8 cellular contexts compared by ENCODE assay signal in genomic region chr2:218710334-218710686, GRCh38. TPM values are rescaled to one million over a fixed set of nuclear protein-coding genes. Genes with fewer than 3 reads are reported as not detected.
A peak's percentile ranks its signal among the peaks of the same experiment; 100 is the strongest.
DNase-seq lines count a peak whose midpoint lies in the region; ATAC-seq and TF ChIP-seq lines count a peak whose summit lies in the region.

No MANE protein-coding gene starts in this region.

- WGBS in esophagus squamous epithelium, 2 donors: 10 to 40% methylated on average over 6 of the region's 14 CpGs
- 39 to 54% (median 46%) methylated on average over 14 of the region's 14 CpGs for WGBS in ovary, 3 donors
- 42 to 43% methylated on average over 14 of the region's 14 CpGs for WGBS in thyroid gland, 2 donors

- TF ChIP-seq POLR2A in esophagus squamous epithelium (IDR thresholded peaks at IDR 0.05) (no peak), ovary (IDR thresholded peaks at IDR 0.05) (no peak), thyroid gland (IDR thresholded peaks at IDR 0.05) (no peak)

- H3K36me3 Mint-ChIP-seq in CD4-positive, alpha-beta memory T cell: peaks cover 5 to 6% of the 10 kb centered on the region in 2 donors

- peaks cover 16% of the 10 kb centered on the region for H3K4me1 ChIP-seq in CD4-positive, alpha-beta memory T cell (ENCODE audit: insufficient read depth, low read length)
- no peaks in the 10 kb centered on the region for H3K4me1 ChIP-seq in RWPE2 (ENCODE audit: insufficient read depth, poor library complexity, severe bottlenecking)
- H3K4me1 ChIP-seq in esophagus squamous epithelium: peaks cover 7 to 29% (median 11%) of the 10 kb centered on the region in 3 donors
- no peaks in the 10 kb centered on the region for H3K4me1 ChIP-seq in ovary (ENCODE audit: insufficient read depth)
- H3K4me1 ChIP-seq in thyroid gland: peaks cover 5 to 11% of the 10 kb centered on the region in 2 donors

- no peaks in the 10 kb centered on the region for H3K9me3 ChIP-seq in CD4-positive, alpha-beta memory T cell (ENCODE audit: control insufficient read depth in 1 of 2, low read length in 2 of 2)
- H3K9me3 ChIP-seq in RWPE2 (ENCODE audit: severe bottlenecking): no peaks in the 10 kb centered on the region
- no peaks in the 10 kb centered on the region for H3K9me3 ChIP-seq in esophagus squamous epithelium
- no peaks in the 10 kb centered on the region for H3K9me3 ChIP-seq in ovary
- no peaks in the 10 kb centered on the region for H3K9me3 ChIP-seq in thyroid gland

- H3K27ac Mint-ChIP-seq in CD4-positive, alpha-beta memory T cell: peak overlapping the region in 5 of 7 donors; percentile 79 to 95 (median 88)

- no peaks in the 10 kb centered on the region for H3K27me3 ChIP-seq in CD4-positive, alpha-beta memory T cell (ENCODE audit: insufficient read depth, low read length)
- H3K27me3 ChIP-seq in RWPE2 (ENCODE audit: insufficient read depth, poor library complexity, severe bottlenecking) (no peaks in the 10 kb centered on the region), esophagus squamous epithelium (no peaks in the 10 kb centered on the region), ovary (no peaks in the 10 kb centered on the region), thyroid gland (no peaks in the 10 kb centered on the region)

- TF ChIP-seq CTCF in RWPE2 (IDR thresholded peaks at IDR 0.05; ENCODE audit: poor library complexity, severe bottlenecking) (no peak), esophagus squamous epithelium (IDR thresholded peaks at IDR 0.05) (no peak), ovary (IDR thresholded peaks at IDR 0.05) (no peak), thyroid gland (IDR thresholded peaks at IDR 0.05) (no peak)

- H3K27me3 Mint-ChIP-seq in CD4-positive, alpha-beta memory T cell: peaks cover 0 to 2% of the 10 kb centered on the region in 2 donors

- peaks cover 14 to 26% (median 18%) of the 10 kb centered on the region in 4 donors for H3K4me1 Mint-ChIP-seq in CD4-positive, alpha-beta memory T cell

- CTCF ChIA-PET in CD4-positive, alpha-beta memory T cell (lab: Charles Lee; ENCODE audit: partially characterized antibody): interaction anchor here (0.6 to 2.5 kb wide), 20 partner anchors 8 to 677 kb away, joined by 3 to 28 read pairs (median 3); partner anchors contain the start of genes BCS1L, DNPEP, RNF25 and STK36

- H3K9me3 Mint-ChIP-seq in CD4-positive, alpha-beta memory T cell: no peaks in the 10 kb centered on the region

- H3K36me3 ChIP-seq in CD4-positive, alpha-beta memory T cell (ENCODE audit: insufficient read depth, low read length): no peaks in the 10 kb centered on the region
- H3K36me3 ChIP-seq in RWPE2 (ENCODE audit: low read depth) (peaks cover 17% of the 10 kb centered on the region; the same call in 1 of the 2 replicates), esophagus squamous epithelium (peaks cover 0 to under 1% (median 0%) of the 10 kb centered on the region in 3 donors), ovary (no peaks in the 10 kb centered on the region), thyroid gland (no peaks in the 10 kb centered on the region)

- no peak for DNase-seq in CD4-positive, alpha-beta memory T cell
- DNase-seq in RWPE2 (ENCODE audit: low spot score): no peak
- no peak for DNase-seq in esophagus squamous epithelium (lab: John Stamatoyannopoulos, UW)
- DNase-seq in ovary: peak in 1 of 5 donors; percentile 22
- no peak for DNase-seq in mucosa of gallbladder (ENCODE audit: low spot score)
- DNase-seq in 8988T: no peak
- no peak for DNase-seq in NCI-H2227 treated with DMSO at 0.1 percent for 48 hours (lab: John Stamatoyannopoulos, UW)
- DNase-seq in thyroid gland: no peak

- POLR2A ChIA-PET in CD4-positive, alpha-beta memory T cell (lab: Charles Lee; ENCODE audit: partially characterized antibody): interaction anchor here (0.6 to 2.6 kb wide), 9 partner anchors 38 to 491 kb away, joined by 3 to 28 read pairs (median 6); partner anchors contain the start of genes BCS1L, RNF25, STK36 and WNT10A

- no peak for ATAC-seq in RWPE2 (ENCODE audit: low read depth)

- H3K27ac ChIP-seq in CD4-positive, alpha-beta memory T cell (ENCODE audit: low read depth, low read length): no peak overlapping the region
- H3K27ac ChIP-seq in RWPE2 (ENCODE audit: poor library complexity, severe bottlenecking) (no peak overlapping the region), esophagus squamous epithelium (peak overlapping the region in 2 of 4 donors; percentile 97 to 98), ovary (no peak overlapping the region), thyroid gland (no peak overlapping the region)

- peak overlapping the region in 1 of 2 donors; percentile 78 for H3K4me3 ChIP-seq in CD4-positive, alpha-beta memory T cell (ENCODE audit: low read length in 2 of 2)
- peak overlapping the region; percentile 76 for H3K4me3 ChIP-seq in RWPE2 (ENCODE audit: severe bottlenecking)
- peak overlapping the region; percentile 75 to 92 (median 84) for H3K4me3 ChIP-seq in esophagus squamous epithelium
- H3K4me3 ChIP-seq in ovary: peak overlapping the region; percentile 95
- peak overlapping the region in 1 of 3 donors; percentile 63 for H3K4me3 ChIP-seq in thyroid gland (replicated peaks in 1 of 3)

- TF ChIP-seq EP300 in ovary (IDR thresholded peaks at IDR 0.05): no peak

- H3K4me3 Mint-ChIP-seq in CD4-positive, alpha-beta memory T cell: peak overlapping the region; percentile 88 to 98 (median 95)

- intact Hi-C loops in CD4-positive, alpha-beta memory T cell (cut with micrococcal nuclease): loop anchor here (1.0 to 5.0 kb wide), 9 partner anchors 38 to 452 kb away; partner anchors contain the start of genes AAMP, BCS1L, CNOT9 and NHEJ1
- intact Hi-C loops in esophagus squamous epithelium (cut with DNase I) (no loop called here), ovary (cut with DNase I) (loop anchor here in 3 of 4 donors (2.0 to 10.0 kb wide), 3 partner anchors 136 to 144 kb away; partner anchors contain the start of gene WNT6 (in 1 of the 3)), thyroid gland (cut with DNase I) (loop anchor here (5.0 kb wide), 1 partner anchor 137 kb away; no protein-coding TSS in a partner anchor)

RNA-seq across cellular contexts. Expression of gene TTLL4, which starts 0.3 kb away (rescaled TPM):
- 10 to 100 TPM; 23.1 to 26.1 TPM for total RNA-seq in CD4-positive, alpha-beta memory T cell
- 1 to 10 TPM in 1 of 2 donors, under 1 TPM in 1; 0.36 to 5.3 TPM for polyA plus RNA-seq in CD4-positive, alpha-beta memory T cell
- 10 to 100 TPM; 12.8 to 17.5 (median 15.6) TPM for total RNA-seq in esophagus squamous epithelium
- 10 to 100 TPM; 12.4 to 19.6 (median 17.6) TPM for total RNA-seq in ovary
- polyA plus RNA-seq in ovary: 10 to 100 TPM in 1 of 2 donors, 1 to 10 TPM in 1; 6.9 to 17.2 TPM
- total RNA-seq in mucosa of gallbladder: 33.7 TPM
- total RNA-seq in thyroid gland: 10 to 100 TPM in 3 of 4 donors, 1 to 10 TPM in 1; 5.7 to 19.2 (median 12.5) TPM

RNA-seq across cellular contexts. Expression of gene STK36, which starts 38.4 kb away (rescaled TPM):
- total RNA-seq in CD4-positive, alpha-beta memory T cell: 10 to 100 TPM; 25.8 to 27.3 TPM
- polyA plus RNA-seq in CD4-positive, alpha-beta memory T cell: 1 to 10 TPM; 3.7 to 4.3 TPM
- 10 to 100 TPM in 2 of 4 donors, 1 to 10 TPM in 2; 5.8 to 27.8 (median 10.4) TPM for total RNA-seq in esophagus squamous epithelium
- 10 to 100 TPM; 26.8 to 93.2 (median 39.1) TPM for total RNA-seq in ovary
- 10 to 100 TPM; 28.7 to 38.5 TPM for polyA plus RNA-seq in ovary
- total RNA-seq in mucosa of gallbladder: 71.1 TPM
- 10 to 100 TPM; 50.9 to 82.3 (median 64.0) TPM for total RNA-seq in thyroid gland

RNA-seq across cellular contexts. Expression of gene RNF25, which starts 38.5 kb away (rescaled TPM):
- total RNA-seq in CD4-positive, alpha-beta memory T cell: 10 to 100 TPM; 28.6 to 32.9 TPM
- 10 to 100 TPM; 13.5 to 22.8 TPM for polyA plus RNA-seq in CD4-positive, alpha-beta memory T cell
- 10 to 100 TPM in 3 of 4 donors, 1 to 10 TPM in 1; 9.6 to 17.4 (median 15.7) TPM for total RNA-seq in esophagus squamous epithelium
- 10 to 100 TPM; 11.7 to 38.6 (median 25.7) TPM for total RNA-seq in ovary
- polyA plus RNA-seq in ovary: 10 to 100 TPM; 26.5 to 45.9 TPM
- total RNA-seq in mucosa of gallbladder: 28.1 TPM
- total RNA-seq in thyroid gland: 10 to 100 TPM; 15.8 to 26.1 (median 19.9) TPM

RNA-seq across cellular contexts. Expression of gene BCS1L, which starts 50.8 kb away (rescaled TPM):
- 10 to 100 TPM; 53.0 to 57.2 TPM for total RNA-seq in CD4-positive, alpha-beta memory T cell
- polyA plus RNA-seq in CD4-positive, alpha-beta memory T cell: 10 to 100 TPM; 13.9 to 18.2 TPM
- total RNA-seq in esophagus squamous epithelium: 10 to 100 TPM; 29.9 to 34.0 (median 30.6) TPM
- 10 to 100 TPM; 14.7 to 45.2 (median 35.0) TPM for total RNA-seq in ovary
- 10 to 100 TPM; 31.5 to 34.4 TPM for polyA plus RNA-seq in ovary
- total RNA-seq in mucosa of gallbladder: 36.4 TPM
- 10 to 100 TPM; 17.7 to 38.9 (median 26.5) TPM for total RNA-seq in thyroid gland

RNA-seq across cellular contexts. Expression of gene ZNF142, which starts 50.9 kb away (rescaled TPM):
- total RNA-seq in CD4-positive, alpha-beta memory T cell: 10 to 100 TPM; 44.4 to 54.5 TPM
- 10 to 100 TPM in 1 of 2 donors, 1 to 10 TPM in 1; 1.9 to 17.3 TPM for polyA plus RNA-seq in CD4-positive, alpha-beta memory T cell
- total RNA-seq in esophagus squamous epithelium: 10 to 100 TPM; 10.8 to 23.1 (median 20.0) TPM
- total RNA-seq in ovary: 10 to 100 TPM; 10.9 to 33.9 (median 24.0) TPM
- polyA plus RNA-seq in ovary: 1 to 10 TPM; 7.0 to 8.2 TPM
- 32.8 TPM for total RNA-seq in mucosa of gallbladder
- 10 to 100 TPM; 15.5 to 33.4 (median 24.0) TPM for total RNA-seq in thyroid gland
